In genomic region chr15:88904808-88905327, GRCh38 we compare ENCODE assay signal across 8 cellular contexts. TPM values are rescaled to one million over a fixed set of nuclear protein-coding genes. Genes with fewer than 3 reads are reported as not detected.
DNase-seq lines count a peak whose midpoint lies in the region; ATAC-seq and TF ChIP-seq lines count a peak whose summit lies in the region.

No MANE protein-coding gene starts in this region.

- H3K4me1 ChIP-seq in osteoblast (ENCODE audit: insufficient read depth, low read length) (peaks cover 32% of the 10 kb centered on the region), thoracic aorta (ENCODE audit: control insufficient read depth in 1 of 2, low read depth in 2 of 2) (peaks cover 44 to 96% of the 10 kb centered on the region in 2 donors)

- H3K36me3 ChIP-seq in osteoblast (ENCODE audit: insufficient read depth, low read length) (peaks cover 97% of the 10 kb centered on the region), thoracic aorta (peaks cover 78% of the 10 kb centered on the region)

- peaks cover 46% of the 10 kb centered on the region for H3K79me2 ChIP-seq in osteoblast (ENCODE audit: insufficient read depth, low read length)

- DNase-seq in CMK (ENCODE audit: low read depth) (peak; percentile 75), HT-29 (ENCODE audit: low spot score) (peak; percentile 95), RPMI7951 (ENCODE audit: low read depth) (peak; percentile 74), activated T-helper 1 cell treated with Interleukin-2 at 50 U/mL for 16 hours (ENCODE audit: low read depth) (peak; percentile 89), fibroblast of villous mesenchyme (ENCODE audit: low read depth) (peak; percentile 81), osteoblast (ENCODE audit: insufficient read length, low spot score, missing footprints) (peak; percentile 93), thoracic aorta (ENCODE audit: low spot score) (no peak)

- H3K4me2 ChIP-seq in osteoblast (ENCODE audit: insufficient read depth, low read length), result no peak overlapping the region

- peaks cover 63% of the 10 kb centered on the region for H4K20me1 ChIP-seq in osteoblast (ENCODE audit: insufficient read depth, low read length)

- H3K27me3 ChIP-seq in osteoblast (ENCODE audit: insufficient read depth, low read length), result no peaks in the 10 kb centered on the region
- no peaks in the 10 kb centered on the region for H3K27me3 ChIP-seq in thoracic aorta (replicated peaks; ENCODE audit: insufficient read depth)

- H3K27ac ChIP-seq in osteoblast (ENCODE audit: low read depth, low read length) (peak overlapping the region; percentile 29), thoracic aorta (peak overlapping the region; percentile 34 to 98)

- H2AFZ ChIP-seq in osteoblast (ENCODE audit: low read length), result no peak overlapping the region

- H3K9me3 ChIP-seq in osteoblast (ENCODE audit: low read depth, low read length) (no peaks in the 10 kb centered on the region), thoracic aorta (no peaks in the 10 kb centered on the region)

- TF ChIP-seq CTCF in fibroblast of villous mesenchyme (IDR thresholded peaks at IDR 0.05; ENCODE audit: insufficient read depth, low read depth, low read length), result peak; percentile 99
- TF ChIP-seq CTCF in osteoblast (IDR thresholded peaks at IDR 0.05; ENCODE audit: extremely low read depth, low read depth, low read length), result peak; percentile 99
- peak; percentile 99 for TF ChIP-seq CTCF in thoracic aorta (IDR thresholded peaks at IDR 0.05)

- H3K4me3 ChIP-seq in fibroblast of villous mesenchyme (ENCODE audit: low read depth, low read length), result no peak overlapping the region
- no peak overlapping the region for H3K4me3 ChIP-seq in osteoblast (ENCODE audit: insufficient read depth, low read length)
- H3K4me3 ChIP-seq in thoracic aorta, result peak overlapping the region; percentile 21

- ATAC-seq in GM19463 (IDR thresholded peaks at IDR 0.05; ENCODE audit: unreplicated experiment), result peak; percentile 90
- ATAC-seq in thoracic aorta (ENCODE audit: insufficient number of reproducible peaks, low FRiP score, low read depth), result peak; percentile 69

RNA-seq across cellular contexts. Expression of gene MFGE8, which starts 8.3 kb away (rescaled TPM):
- 27.0 and 38.1 TPM in 2 replicates for total RNA-seq in HT-29 (2014; rRNA removed; shearing (Covaris generic))
- total RNA-seq in RPMI7951 (2014; rRNA removed; shearing (Covaris generic)), result 45.1 and 62.4 TPM in 2 replicates
- total RNA-seq in fibroblast of villous mesenchyme, result 158 and 168 TPM in 2 replicates
- total RNA-seq in osteoblast, result 195 and 209 TPM in 2 replicates
- total RNA-seq in thoracic aorta, result 1,000 to 10,000 TPM; 1,687 to 3,053 TPM

RNA-seq across cellular contexts. Expression of gene HAPLN3, which starts 9.5 kb away (rescaled TPM):
- total RNA-seq in HT-29 (2014; rRNA removed; shearing (Covaris generic)), result 1.2 and 2.3 TPM in 2 replicates
- total RNA-seq in RPMI7951 (2014; rRNA removed; shearing (Covaris generic)), result 18.4 and 27.5 TPM in 2 replicates
- total RNA-seq in fibroblast of villous mesenchyme (5.2 and 8.1 TPM in 2 replicates), osteoblast (14.7 and 18.8 TPM in 2 replicates), thoracic aorta (100 to 1,000 TPM; 111 to 173 TPM)
